ENCODE assay signal across 9 cellular contexts in the genomic region with DNA sequence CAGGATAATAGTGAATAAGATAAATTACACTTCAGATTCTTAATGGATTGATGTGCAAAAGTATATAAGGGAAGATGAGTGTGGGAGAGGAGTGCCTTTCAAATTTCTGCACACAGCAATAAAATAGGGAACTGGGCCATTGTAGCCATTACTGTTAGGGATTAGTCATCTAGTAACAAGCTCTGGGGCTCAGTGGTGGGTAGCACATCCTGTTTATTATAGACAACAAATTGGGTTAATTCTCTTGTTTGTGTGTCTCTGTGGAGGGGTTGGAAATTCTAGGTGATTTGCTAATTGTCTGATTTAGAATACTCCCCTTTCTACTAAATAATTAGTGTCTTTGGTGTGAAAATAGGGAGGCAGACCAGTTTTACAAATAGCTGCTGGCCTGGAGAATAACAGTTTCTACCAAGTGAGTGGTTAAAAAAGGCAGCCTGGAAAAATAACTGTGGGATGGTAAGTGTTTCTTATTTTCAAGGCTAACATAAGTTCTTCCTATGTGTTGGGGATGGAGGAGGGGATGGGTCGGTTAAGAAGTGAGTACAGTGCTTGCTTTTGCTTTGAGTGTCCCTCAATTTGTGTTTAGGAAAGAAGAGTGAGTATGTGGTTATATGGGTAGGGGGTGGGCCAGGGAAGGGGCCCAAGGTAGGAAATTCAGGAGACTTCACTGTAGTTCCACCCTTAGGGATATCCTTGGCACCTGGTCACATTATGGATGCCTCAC. TPM values are rescaled to one million over a fixed set of nuclear protein-coding genes. Genes with fewer than 3 reads are reported as not detected.
DNase-seq lines count a peak whose midpoint lies in the region; ATAC-seq and TF ChIP-seq lines count a peak whose summit lies in the region.
"Had no signal": no experiment of that assay in that cellular context is flagged by ENCODE, and none has a peak within 500 bp of the region (broad histone marks: within the 10 kb centered on the region; RNA-seq: fewer than 3 reads in every experiment).

No MANE protein-coding gene starts in this region.

- no peak for TF ChIP-seq CTCF in NB4 (IDR thresholded peaks at IDR 0.05; ENCODE audit: low read depth, low read length)

- DNase-seq in activated CD4-positive, alpha-beta memory T cell treated with anti-CD3 and anti-CD28 coated beads, Interleukin-2, amount 10 ng/mL, durations not matched to agents 7 days and 5 days, result no peak
- DNase-seq in activated CD4-positive, alpha-beta memory T cell treated with anti-CD3 and anti-CD28 coated beads for 36 hours, result no peak
- DNase-seq in NB4 (ENCODE audit: low read depth) (peak; percentile 86), renal cortical epithelial cell (ENCODE audit: low read depth) (peak; percentile 25), posterior vena cava (ENCODE audit: low spot score) (no peak), ecto neural progenitor cell (ENCODE audit: low spot score) (no peak)

- H3K4me3 Mint-ChIP-seq in activated CD4-positive, alpha-beta memory T cell treated with anti-CD3 and anti-CD28 coated beads, Interleukin-2, amount 10 ng/mL, durations not matched to agents 7 days and 5 days, result peak overlapping the region; percentile 12
- no peak overlapping the region for H3K4me3 Mint-ChIP-seq in activated CD4-positive, alpha-beta memory T cell treated with anti-CD3 and anti-CD28 coated beads for 36 hours
- H3K4me3 Mint-ChIP-seq: nephron had no signal

- intact Hi-C loops in activated CD4-positive, alpha-beta memory T cell treated with anti-CD3 and anti-CD28 coated beads for 36 hours (cut with micrococcal nuclease), result no loop called here
- intact Hi-C loops in posterior vena cava (cut with DNase I), result no loop called here

- H3K9me3 Mint-ChIP-seq in activated CD4-positive, alpha-beta memory T cell treated with anti-CD3 and anti-CD28 coated beads, Interleukin-2, amount 10 ng/mL, durations not matched to agents 7 days and 5 days, result no peaks in the 10 kb centered on the region
- H3K9me3 Mint-ChIP-seq in activated CD4-positive, alpha-beta memory T cell treated with anti-CD3 and anti-CD28 coated beads for 36 hours, result no peaks in the 10 kb centered on the region
- H3K9me3 Mint-ChIP-seq: nephron had no signal

- TF ChIP-seq POLR2A in NB4 (IDR thresholded peaks at IDR 0.05; ENCODE audit: extremely low read depth, insufficient read length), result no peak

- H3K36me3 Mint-ChIP-seq in activated CD4-positive, alpha-beta memory T cell treated with anti-CD3 and anti-CD28 coated beads, Interleukin-2, amount 10 ng/mL, durations not matched to agents 7 days and 5 days (ENCODE audit: low read depth), result peaks cover 3% of the 10 kb centered on the region
- no peaks in the 10 kb centered on the region for H3K36me3 Mint-ChIP-seq in activated CD4-positive, alpha-beta memory T cell treated with anti-CD3 and anti-CD28 coated beads for 36 hours

- H3K4me3 ChIP-seq in NB4 (ENCODE audit: low read depth, low read length), result no peak overlapping the region

- H3K4me1 Mint-ChIP-seq in activated CD4-positive, alpha-beta memory T cell treated with anti-CD3 and anti-CD28 coated beads, Interleukin-2, amount 10 ng/mL, durations not matched to agents 7 days and 5 days, result peaks cover 16% of the 10 kb centered on the region
- peaks cover 8% of the 10 kb centered on the region for H3K4me1 Mint-ChIP-seq in activated CD4-positive, alpha-beta memory T cell treated with anti-CD3 and anti-CD28 coated beads for 36 hours (ENCODE audit: low read depth)
- H3K4me1 Mint-ChIP-seq: nephron had no signal

- no peaks in the 10 kb centered on the region for H3K27me3 Mint-ChIP-seq in activated CD4-positive, alpha-beta memory T cell treated with anti-CD3 and anti-CD28 coated beads, Interleukin-2, amount 10 ng/mL, durations not matched to agents 7 days and 5 days
- no peaks in the 10 kb centered on the region for H3K27me3 Mint-ChIP-seq in activated CD4-positive, alpha-beta memory T cell treated with anti-CD3 and anti-CD28 coated beads for 36 hours

- CTCF ChIA-PET in activated CD4-positive, alpha-beta memory T cell treated with anti-CD3 and anti-CD28 coated beads, Interleukin-2, amount 10 ng/mL, durations not matched to agents 7 days and 5 days (lab: Charles Lee), result interaction anchor here (0.7 kb wide), 1 partner anchor 63 kb away, joined by 3 read pairs; no protein-coding TSS in a partner anchor
- CTCF ChIA-PET in activated CD4-positive, alpha-beta memory T cell treated with anti-CD3 and anti-CD28 coated beads for 36 hours (lab: Charles Lee), result no interaction called here

- ATAC-seq in HG02763 (IDR thresholded peaks at IDR 0.05; ENCODE audit: unreplicated experiment) (peak; percentile 81), GM19324 (IDR thresholded peaks at IDR 0.05; ENCODE audit: low FRiP score, unreplicated experiment) (no peak)

- POLR2A ChIA-PET in activated CD4-positive, alpha-beta memory T cell treated with anti-CD3 and anti-CD28 coated beads, Interleukin-2, amount 10 ng/mL, durations not matched to agents 7 days and 5 days (lab: Charles Lee), result interaction anchor here (1.2 to 2.8 kb wide), 2 partner anchors 18 to 33 kb away, joined by 4 to 14 read pairs; no protein-coding TSS in a partner anchor
- POLR2A ChIA-PET in activated CD4-positive, alpha-beta memory T cell treated with anti-CD3 and anti-CD28 coated beads for 36 hours (lab: Charles Lee), result no interaction called here

- peak overlapping the region; percentile 67 for H3K27ac Mint-ChIP-seq in activated CD4-positive, alpha-beta memory T cell treated with anti-CD3 and anti-CD28 coated beads, Interleukin-2, amount 10 ng/mL, durations not matched to agents 7 days and 5 days
- no peak overlapping the region for H3K27ac Mint-ChIP-seq in activated CD4-positive, alpha-beta memory T cell treated with anti-CD3 and anti-CD28 coated beads for 36 hours
- H3K27ac Mint-ChIP-seq: nephron had no signal

RNA-seq across cellular contexts. Expression of a gene that starts 43.3 kb away (rescaled TPM):
- 10 to 100 TPM; 88.3 to 91.6 TPM for total RNA-seq in activated CD4-positive, alpha-beta memory T cell treated with anti-CD3 and anti-CD28 coated beads, Interleukin-2, amount 10 ng/mL, durations not matched to agents 7 days and 5 days
- 10 to 100 TPM; 67.2 to 70.3 TPM for total RNA-seq in activated CD4-positive, alpha-beta memory T cell treated with anti-CD3 and anti-CD28 coated beads for 36 hours
- total RNA-seq in renal cortical epithelial cell, result 82.5 and 114 TPM in 2 replicates
- total RNA-seq in posterior vena cava, result 10 to 100 TPM; 74.2 to 82.1 TPM

Comparison
In these comparisons a context has a peak if more than half of its experiments do, and no peak if none do; other contexts are left out.
1. DNase-seq: peak in NB4 (single experiment) and renal cortical epithelial cell (single experiment); none in activated CD4-positive, alpha-beta memory T cell treated with anti-CD3 and anti-CD28 coated beads, Interleukin-2, amount 10 ng/mL, durations not matched to agents 7 days and 5 days (single experiment), activated CD4-positive, alpha-beta memory T cell treated with anti-CD3 and anti-CD28 coated beads for 36 hours (single experiment), posterior vena cava (single experiment) and ecto neural progenitor cell (single experiment).